8 cellular contexts compared by ENCODE assay signal in genomic region chrX:39672405-39672804, GRCh38.
"Had no signal": no experiment of that assay in that cellular context is flagged by ENCODE, and none has a peak within 500 bp of the region (broad histone marks: within the 10 kb centered on the region; RNA-seq: fewer than 3 reads in every experiment).

No MANE protein-coding gene starts in this region.

- H3K36me3 ChIP-seq: HAP-1 had no signal

- H3K9ac ChIP-seq: KMS-11 had no signal

- H3K4me3 ChIP-seq: GM23338, HAP-1, K562 had no signal

- FAIRE-seq: HTR-8/SVneo, K562 had no signal

- H2AFZ ChIP-seq: GM23338 had no signal

- DNase-seq: H7, IMR-90 had no signal

- H3K4me1 ChIP-seq: HAP-1 had no signal

- H3K9me3 ChIP-seq: HAP-1 had no signal

- ATAC-seq: GM23338, HCT116, K562 had no signal

- H3K27ac ChIP-seq: KMS-11 had no signal

- H3K4me2 ChIP-seq: GM23338, KMS-11 had no signal
